ENCODE assay signal across 19 cellular contexts in the genomic region with DNA sequence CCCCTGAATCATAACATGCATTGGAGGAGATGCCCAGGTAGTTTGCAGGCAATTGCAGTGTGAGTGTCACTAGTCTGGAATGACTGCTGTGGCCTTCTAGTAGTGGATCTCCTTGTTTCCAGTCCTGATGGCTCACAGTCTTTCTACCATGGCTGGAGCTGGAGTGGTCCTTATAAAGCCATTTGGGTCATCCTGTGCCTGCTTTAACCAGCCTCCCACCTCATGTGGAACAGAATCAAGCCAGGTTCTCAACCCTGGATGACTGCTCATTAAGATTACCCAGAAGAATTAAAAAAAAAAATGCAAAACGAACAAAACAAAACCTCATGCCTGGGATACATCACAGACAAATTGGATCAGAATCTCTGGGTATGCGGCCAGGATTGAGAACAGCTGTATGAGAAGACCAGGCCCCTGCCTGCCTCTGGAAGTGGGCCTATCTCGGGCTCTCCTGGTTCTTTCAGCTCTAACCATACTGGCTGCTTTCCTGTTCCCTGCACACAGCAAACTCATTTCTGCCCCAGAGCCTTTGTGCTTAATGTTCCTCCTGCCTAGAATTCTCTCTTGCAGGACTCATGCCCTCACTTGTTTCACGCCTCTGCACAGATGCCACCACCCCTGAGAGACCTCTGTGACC.
DNase-seq lines count a peak whose midpoint lies in the region; ATAC-seq, FAIRE-seq and TF ChIP-seq lines count a peak whose summit lies in the region.
"Had no signal": no experiment of that assay in that cellular context is flagged by ENCODE, and none has a peak within 500 bp of the region (broad histone marks: within the 10 kb centered on the region; RNA-seq: fewer than 3 reads in every experiment).

No MANE protein-coding gene starts in this region.

- peak; percentile 5 for FAIRE-seq in keratinocyte (lab: Jason Lieb, UNC)
- FAIRE-seq: GM12891 had no signal

- no peaks in the 10 kb centered on the region for H3K27me3 Mint-ChIP-seq in activated T-cell treated with anti-CD3 and anti-CD28 coated beads, Interleukin-2, amount 50 U/mL, for 24 hours

- dilution Hi-C loops in mammary epithelial cell (cut with HindIII; ENCODE audit: low sequenced_read_pairs), result no loop called here
- dilution Hi-C loops in keratinocyte (cut with MboI; ENCODE audit: extremely low pct_ligation_motif_present, low sequenced_read_pairs), result no loop called here

- H3K4me2 ChIP-seq in mammary epithelial cell (ENCODE audit: insufficient read depth, low read depth, low read length) (peak overlapping the region; percentile 61), keratinocyte (ENCODE audit: control insufficient read depth, extremely low read depth, insufficient read depth, low read depth, low read length) (no peak overlapping the region)

- H3K9ac ChIP-seq in mammary epithelial cell (ENCODE audit: insufficient read depth, low read length) (no peak overlapping the region), keratinocyte (ENCODE audit: control insufficient read depth, extremely low read depth, insufficient read depth, low read length) (no peak overlapping the region)
- H3K9ac ChIP-seq: BLaER1 treated with 17β-estradiol and CSF1 and Interleukin-3, amounts not matched to agents 10 nM and 100 nM had no signal

- H3K4me3 ChIP-seq in mammary epithelial cell (replicated peaks in 1 of 3; ENCODE audit: insufficient read depth in 1 of 3, low read depth in 2 of 3, low read length in 3 of 3), result no peak overlapping the region
- H3K4me3 ChIP-seq in keratinocyte (ENCODE audit: control insufficient read depth in 2 of 3, extremely low read depth in 1 of 3, insufficient read depth in 2 of 3, low read depth in 1 of 3, low read length in 3 of 3), result no peak overlapping the region
- no peak overlapping the region for H3K4me3 ChIP-seq in thyroid gland (replicated peaks in 1 of 3)
- H3K4me3 ChIP-seq: BLaER1 treated with 17β-estradiol and CSF1 and Interleukin-3, amounts not matched to agents 10 nM and 100 nM had no signal

- H4K20me1 ChIP-seq in mammary epithelial cell (ENCODE audit: insufficient read depth, low read length), result no peaks in the 10 kb centered on the region
- no peaks in the 10 kb centered on the region for H4K20me1 ChIP-seq in keratinocyte (ENCODE audit: control insufficient read depth, extremely low read depth, insufficient read depth, low read length)

- H3K9me3 ChIP-seq in mammary epithelial cell (replicated peaks; ENCODE audit: insufficient read depth, low read length), result no peaks in the 10 kb centered on the region
- H3K9me3 ChIP-seq in keratinocyte (ENCODE audit: control insufficient read depth, low read depth, low read length), result no peaks in the 10 kb centered on the region
- H3K9me3 ChIP-seq in thyroid gland, result no peaks in the 10 kb centered on the region

- H3K4me1 ChIP-seq in mammary epithelial cell (ENCODE audit: insufficient read depth, low read length) (peaks cover 34% of the 10 kb centered on the region), keratinocyte (ENCODE audit: control insufficient read depth, extremely low read depth, insufficient read depth, low read length) (peaks cover 14% of the 10 kb centered on the region), thyroid gland (peaks cover 35 to 62% of the 10 kb centered on the region in 2 donors)

- H3K4me1 Mint-ChIP-seq in activated T-cell treated with anti-CD3 and anti-CD28 coated beads, Interleukin-2, amount 50 U/mL, for 24 hours (ENCODE audit: low read depth), result peaks cover 55% of the 10 kb centered on the region

- peak overlapping the region; percentile 1 for H3K27ac Mint-ChIP-seq in activated T-cell treated with anti-CD3 and anti-CD28 coated beads, Interleukin-2, amount 50 U/mL, for 24 hours

- H3K36me3 ChIP-seq in mammary epithelial cell (ENCODE audit: insufficient read depth, low read length) (no peaks in the 10 kb centered on the region), keratinocyte (ENCODE audit: control insufficient read depth in 2 of 2, extremely low read depth in 1 of 2, insufficient read depth in 2 of 2, low read length in 2 of 2) (no peaks in the 10 kb centered on the region), thyroid gland (no peaks in the 10 kb centered on the region)

- WGBS in mammary epithelial cell (ENCODE audit: low coverage, missing lambda C conversion rate), result 8% methylated on average over 4 of the region's 4 CpGs
- WGBS in thyroid gland, 2 donors, result 35 to 44% methylated on average over 4 of the region's 4 CpGs

- H3K79me2 ChIP-seq in mammary epithelial cell (ENCODE audit: insufficient read depth, low read length) (peaks cover 2% of the 10 kb centered on the region), keratinocyte (ENCODE audit: control insufficient read depth, insufficient read depth, low read length) (no peaks in the 10 kb centered on the region)

- CTCF ChIA-PET in mammary epithelial cell (lab: Charles Lee; ENCODE audit: low non-redundant PET), result no interaction called here

- no peaks in the 10 kb centered on the region for H3K9me1 ChIP-seq in keratinocyte (ENCODE audit: control insufficient read depth, extremely low read depth, insufficient read depth, low read length)

- H3K27me3 ChIP-seq in mammary epithelial cell (ENCODE audit: insufficient read depth, low read length) (no peaks in the 10 kb centered on the region), keratinocyte (ENCODE audit: control insufficient read depth, extremely low read depth, insufficient read depth, low read length) (no peaks in the 10 kb centered on the region), thyroid gland (no peaks in the 10 kb centered on the region)
- H3K27me3 ChIP-seq: BLaER1 treated with 17β-estradiol and CSF1 and Interleukin-3, amounts not matched to agents 10 nM and 100 nM had no signal

- intact Hi-C loops in mammary epithelial cell (cut with micrococcal nuclease) (loop anchor here (10.0 kb wide), 1 partner anchor 395 kb away; no protein-coding TSS in a partner anchor), thyroid gland (cut with DNase I) (no loop called here)

- no peak for DNase-seq in activated T-cell treated with anti-CD3 and anti-CD28 coated beads, Interleukin-2, amount 50 U/mL, for 24 hours
- no peak for DNase-seq in activated T-cell treated with anti-CD3 and anti-CD28 coated beads, Interleukin-2, amount 50 U/mL, for 1 hour
- DNase-seq in mammary epithelial cell, result no peak
- no peak for DNase-seq in keratinocyte (ENCODE audit: low read depth, low spot score)
- peak; percentile 47 to 59 for DNase-seq in thyroid gland
- DNase-seq in OCI-M2 (lab: John Stamatoyannopoulos, UW; ENCODE audit: unreplicated experiment), result no peak
- DNase-seq in ureter (ENCODE audit: low spot score), result no peak
- DNase-seq: activated CD4-positive, CD25-positive, alpha-beta regulatory T cell; activated gamma-delta T cell; GF-D8; hypothalamus; Karpas-422; NCI-H1092 treated with DMSO at 0.1 percent for 48 hours; NCI-H526; SIG-M5; T-helper 2 cell had no signal

- H3K36me3 Mint-ChIP-seq in activated T-cell treated with anti-CD3 and anti-CD28 coated beads, Interleukin-2, amount 50 U/mL, for 24 hours (ENCODE audit: low read depth), result no peaks in the 10 kb centered on the region

- H2AFZ ChIP-seq in mammary epithelial cell (ENCODE audit: low read depth, low read length) (peak overlapping the region; percentile 63), keratinocyte (ENCODE audit: control insufficient read depth, low read length) (peak overlapping the region; percentile 2)

- no peak overlapping the region for H3K4me3 Mint-ChIP-seq in activated T-cell treated with anti-CD3 and anti-CD28 coated beads, Interleukin-2, amount 50 U/mL, for 24 hours

- no peak for ATAC-seq in HG03175 (IDR thresholded peaks at IDR 0.05; ENCODE audit: unreplicated experiment)

- TF ChIP-seq CTCF in mammary epithelial cell (conservative IDR thresholded peaks at IDR 0.05 in 1 of 2, IDR thresholded peaks at IDR 0.05 in 1 of 2; ENCODE audit: extremely low read depth in 1 of 2, insufficient read depth in 1 of 2, low read depth in 1 of 2, low read length in 2 of 2) (no peak), keratinocyte (optimal IDR thresholded peaks at IDR 0.05 in 1 of 3, IDR thresholded peaks at IDR 0.05 in 1 of 3, conservative IDR thresholded peaks at IDR 0.05 in 1 of 3; ENCODE audit: extremely low read depth in 1 of 3, insufficient read depth in 2 of 3, low read length in 3 of 3) (no peak), thyroid gland (IDR thresholded peaks at IDR 0.05) (no peak)

- no TSS peak for BruUV-seq in mammary epithelial cell (replicated peaks; lab: Mats Ljungman, UMichigan)

- no peak overlapping the region for H3K27ac ChIP-seq in mammary epithelial cell (ENCODE audit: insufficient read depth, low read depth, low read length)
- H3K27ac ChIP-seq in keratinocyte (ENCODE audit: control insufficient read depth, insufficient read depth, low read length), result no peak overlapping the region
- peak overlapping the region; percentile 44 to 50 (median 49) for H3K27ac ChIP-seq in thyroid gland
- H3K27ac ChIP-seq: BLaER1 treated with 17β-estradiol and CSF1 and Interleukin-3, amounts not matched to agents 10 nM and 100 nM had no signal

- no peak for TF ChIP-seq POLR2A in thyroid gland (IDR thresholded peaks at IDR 0.05)

- in situ Hi-C loops in mammary epithelial cell (cut with MboI; ENCODE audit: low sequenced_read_pairs in 2 of 2), result loop anchor here in 1 of 2 donors (10.0 kb wide), 1 partner anchor 175 kb away; no protein-coding TSS in a partner anchor

- peaks cover 4% of the 10 kb centered on the region for H3K9me3 Mint-ChIP-seq in activated T-cell treated with anti-CD3 and anti-CD28 coated beads, Interleukin-2, amount 50 U/mL, for 24 hours

Comparison
In these comparisons a context has a peak if more than half of its experiments do, and no peak if none do; other contexts are left out.
1. DNase-seq: peak in thyroid gland (2 of 2); none in activated T-cell treated with anti-CD3 and anti-CD28 coated beads, Interleukin-2, amount 50 U/mL, for 24 hours (single experiment), activated T-cell treated with anti-CD3 and anti-CD28 coated beads, Interleukin-2, amount 50 U/mL, for 1 hour (single experiment), mammary epithelial cell (single experiment), keratinocyte (single experiment), OCI-M2 (single experiment) and ureter (single experiment).
2. H3K27ac ChIP-seq: peak in thyroid gland (3 of 3); none in mammary epithelial cell (single experiment) and keratinocyte (single experiment).